In the genomic region with DNA sequence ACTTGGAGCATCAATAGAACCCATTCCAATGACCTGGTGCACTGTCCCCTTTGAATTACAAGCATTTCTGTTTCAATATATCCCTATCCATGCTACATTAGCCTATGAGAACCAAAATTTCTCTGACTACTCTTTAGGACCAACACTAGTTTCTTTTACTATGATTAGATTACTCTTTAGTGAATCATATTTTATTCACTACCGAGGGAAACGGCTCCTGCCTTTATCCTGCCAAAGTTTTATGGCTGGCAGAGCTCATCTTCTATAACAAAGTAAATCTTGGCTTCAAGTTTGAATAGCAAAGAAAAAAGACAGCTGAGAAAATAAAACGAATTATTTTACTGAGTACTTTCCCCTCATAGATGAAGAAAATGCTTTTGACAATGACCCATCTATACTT, we compare ENCODE assay signal across 17 cellular contexts.
"Had no signal": no experiment of that assay in that cellular context is flagged by ENCODE, and none has a peak within 500 bp of the region (broad histone marks: within the 10 kb centered on the region; RNA-seq: fewer than 3 reads in every experiment).

No MANE protein-coding gene starts in this region.

- DNase-seq: activated CD4-positive, alpha-beta T cell treated with anti-CD3 and anti-CD28 coated beads, Interleukin-2, amount 10 ng/mL, durations not matched to agents 7 days and 5 days; activated CD4-positive, CD25-positive, alpha-beta regulatory T cell; activated CD8-positive, alpha-beta memory T cell treated with anti-CD3 and anti-CD28 coated beads for 24 hours; activated naive CD4-positive, alpha-beta T cell treated with anti-CD3 and anti-CD28 coated beads, Interleukin-2, amount 10 ng/mL, durations not matched to agents 7 days and 5 days; activated T-cell treated with anti-CD3 and anti-CD28 coated beads for 4 hours; adrenal gland; central memory CD4-positive, alpha-beta T cell; cortex of kidney; effector memory CD4-positive, alpha-beta T cell; naive thymus-derived CD4-positive, alpha-beta T cell; right lobe of liver; stimulated activated CD4-positive, alpha-beta T cell treated with anti-CD3 and anti-CD28 coated beads, Interleukin-2, amount 100 ng/mL, for 24 hours; stimulated activated naive CD4-positive, alpha-beta T cell; T-helper 1 cell had no signal

- H3K36me3 ChIP-seq: adrenal gland, gastroesophageal sphincter, neutrophil, right lobe of liver had no signal

- H3K4me3 ChIP-seq: adrenal gland, gastroesophageal sphincter, right lobe of liver had no signal

- H3K27me3 ChIP-seq: adrenal gland, gastroesophageal sphincter, neutrophil, right lobe of liver had no signal

- H3K4me1 ChIP-seq: right lobe of liver had no signal

- H3K27ac ChIP-seq: adrenal gland, epithelial cell of prostate, gastroesophageal sphincter, neutrophil, right lobe of liver had no signal

- H3K9me3 ChIP-seq: adrenal gland, gastroesophageal sphincter, neutrophil, right lobe of liver had no signal
